ENCODE assay signal across 8 cellular contexts in the genomic region with DNA sequence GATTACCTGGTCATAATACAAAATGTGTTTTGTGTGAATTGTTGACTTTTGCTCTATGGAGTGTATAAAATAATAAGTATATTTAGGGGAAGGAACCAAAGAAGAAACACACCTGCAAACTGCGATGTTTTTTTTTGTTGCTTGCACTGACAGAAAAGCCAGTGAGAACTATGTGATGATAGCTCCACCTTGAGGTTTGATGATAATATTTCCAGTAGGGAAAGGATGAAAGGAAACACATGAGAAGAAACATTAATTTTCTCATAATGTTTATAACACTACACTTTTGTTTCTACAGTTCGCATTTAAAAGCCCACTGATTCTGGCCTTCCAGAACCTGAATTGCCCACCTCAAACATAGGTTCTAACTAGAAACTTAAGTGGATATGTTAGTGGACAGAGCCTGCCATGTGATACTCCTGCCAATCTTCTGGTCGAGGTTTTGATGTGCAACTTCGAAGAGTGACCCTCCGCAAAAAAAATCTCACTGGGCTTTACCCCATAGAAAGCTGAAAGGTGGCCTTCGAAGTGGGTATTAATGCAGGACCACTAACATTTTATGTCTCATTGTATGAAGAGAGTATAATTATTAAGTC.
DNase-seq lines count a peak whose midpoint lies in the region; ATAC-seq and TF ChIP-seq lines count a peak whose summit lies in the region.

No MANE protein-coding gene starts in this region.

- H3K27ac Mint-ChIP-seq in T-helper 17 cell, result no peak overlapping the region

- intact Hi-C loops in heart left ventricle (cut with DNase I), result loop anchor here (2.0 to 10.0 kb wide), 12 partner anchors 341 to 763 kb away; a partner anchor contains a TSS
- intact Hi-C loops in Right ventricle myocardium inferior (cut with DNase I), result loop anchor here (2.0 to 5.0 kb wide), 5 partner anchors 279 to 766 kb away; no protein-coding TSS in a partner anchor

- no peaks in the 10 kb centered on the region for H3K36me3 Mint-ChIP-seq in T-helper 17 cell (ENCODE audit: low read depth)

- WGBS in heart left ventricle, 4 donors, result 43 to 53% (median 50%) methylated on average over 6 of the region's 6 CpGs

- H3K9me3 ChIP-seq in heart left ventricle (no peaks in the 10 kb centered on the region), T-helper 17 cell (ENCODE audit: control insufficient read depth, low read length, poor library complexity, severe bottlenecking) (no peaks in the 10 kb centered on the region)

- ATAC-seq in heart left ventricle, result peak in 2 of 4 donors; percentile 62 to 74
- no peak for ATAC-seq in Right ventricle myocardium inferior
- no peak for ATAC-seq in T-helper 17 cell

- no peak for TF ChIP-seq POLR2A in heart left ventricle (IDR thresholded peaks at IDR 0.05)

- H3K27me3 Mint-ChIP-seq in T-helper 17 cell, result no peaks in the 10 kb centered on the region

- peaks cover 0 to 10% (median 0%) of the 10 kb centered on the region in 12 donors for H3K4me1 ChIP-seq in heart left ventricle

- H3K27me3 ChIP-seq in heart left ventricle, result no peaks in the 10 kb centered on the region

- DNase-seq in heart left ventricle (no peak), Right ventricle myocardium inferior (ENCODE audit: missing footprints) (no peak), NCI-H345 (lab: John Stamatoyannopoulos, UW) (peak; percentile 80), cerebellum (ENCODE audit: low spot score) (peak; percentile 51), myocyte (ENCODE audit: low read depth) (peak; percentile 52), occipital lobe (lab: John Stamatoyannopoulos, UW) (no peak), T-helper 17 cell (no peak), MV-4-11 (lab: John Stamatoyannopoulos, UW) (no peak)

- TF ChIP-seq CTCF in heart left ventricle (IDR thresholded peaks at IDR 0.05), result peak; percentile 15 to 61 (median 47)

- no peaks in the 10 kb centered on the region for H3K36me3 ChIP-seq in heart left ventricle

- no peak overlapping the region for H3K27ac ChIP-seq in heart left ventricle

- no peak overlapping the region for H3K4me3 Mint-ChIP-seq in T-helper 17 cell

- no peaks in the 10 kb centered on the region for H3K4me1 Mint-ChIP-seq in T-helper 17 cell

- no peak overlapping the region for H3K4me3 ChIP-seq in heart left ventricle

Comparison
In these comparisons a context has a peak if more than half of its experiments do, and no peak if none do; other contexts are left out.
1. DNase-seq: peak in NCI-H345 (single experiment), cerebellum (single experiment) and myocyte (single experiment); none in heart left ventricle (0 of 5), Right ventricle myocardium inferior (single experiment), occipital lobe (single experiment), T-helper 17 cell (0 of 3) and MV-4-11 (single experiment).